1 cellular context compared by ENCODE assay signal in the genomic region with DNA sequence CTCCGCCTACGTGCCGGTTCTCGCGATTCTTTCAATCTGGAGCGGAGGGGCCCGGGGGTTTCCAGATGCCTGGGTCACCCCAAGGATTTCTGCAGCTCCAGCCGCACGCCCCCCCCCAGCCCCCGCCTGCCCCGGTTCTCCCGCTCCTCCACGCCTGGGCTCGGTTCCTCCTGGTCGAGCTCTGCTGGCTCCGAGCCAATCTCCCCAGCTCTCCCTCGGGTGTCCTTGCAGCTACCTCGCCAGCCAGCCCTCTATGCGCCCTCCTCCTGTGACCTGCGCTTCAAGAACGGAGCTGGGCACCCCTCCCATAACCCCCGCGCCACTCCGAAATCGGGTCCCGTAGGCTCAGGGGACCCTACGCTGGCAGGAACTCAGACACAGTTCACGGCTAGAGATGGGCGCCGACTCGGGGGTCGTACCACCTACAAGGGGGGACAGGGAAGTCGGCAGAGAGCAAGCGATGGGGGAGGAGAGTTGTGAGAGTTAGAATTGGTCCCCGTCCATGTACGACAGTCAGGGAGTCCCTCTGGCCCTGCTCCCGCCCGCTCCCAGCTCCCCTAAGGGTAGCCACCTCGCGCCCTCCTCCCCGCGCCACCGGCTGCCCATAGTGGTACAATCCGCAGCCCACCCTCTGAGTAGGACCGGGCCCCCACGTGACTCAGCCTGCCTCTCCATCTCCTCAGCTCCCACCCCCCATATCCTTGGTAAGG.
TF ChIP-seq lines count a peak whose summit lies in the region.

No MANE protein-coding gene starts in this region.

TF ChIP-seq in GM12878, 131 proteins besides CTCF, POLR2A, EP300 and RAD21 (continued from another document and continues in another):
- TF ChIP-seq, protein P1, sequence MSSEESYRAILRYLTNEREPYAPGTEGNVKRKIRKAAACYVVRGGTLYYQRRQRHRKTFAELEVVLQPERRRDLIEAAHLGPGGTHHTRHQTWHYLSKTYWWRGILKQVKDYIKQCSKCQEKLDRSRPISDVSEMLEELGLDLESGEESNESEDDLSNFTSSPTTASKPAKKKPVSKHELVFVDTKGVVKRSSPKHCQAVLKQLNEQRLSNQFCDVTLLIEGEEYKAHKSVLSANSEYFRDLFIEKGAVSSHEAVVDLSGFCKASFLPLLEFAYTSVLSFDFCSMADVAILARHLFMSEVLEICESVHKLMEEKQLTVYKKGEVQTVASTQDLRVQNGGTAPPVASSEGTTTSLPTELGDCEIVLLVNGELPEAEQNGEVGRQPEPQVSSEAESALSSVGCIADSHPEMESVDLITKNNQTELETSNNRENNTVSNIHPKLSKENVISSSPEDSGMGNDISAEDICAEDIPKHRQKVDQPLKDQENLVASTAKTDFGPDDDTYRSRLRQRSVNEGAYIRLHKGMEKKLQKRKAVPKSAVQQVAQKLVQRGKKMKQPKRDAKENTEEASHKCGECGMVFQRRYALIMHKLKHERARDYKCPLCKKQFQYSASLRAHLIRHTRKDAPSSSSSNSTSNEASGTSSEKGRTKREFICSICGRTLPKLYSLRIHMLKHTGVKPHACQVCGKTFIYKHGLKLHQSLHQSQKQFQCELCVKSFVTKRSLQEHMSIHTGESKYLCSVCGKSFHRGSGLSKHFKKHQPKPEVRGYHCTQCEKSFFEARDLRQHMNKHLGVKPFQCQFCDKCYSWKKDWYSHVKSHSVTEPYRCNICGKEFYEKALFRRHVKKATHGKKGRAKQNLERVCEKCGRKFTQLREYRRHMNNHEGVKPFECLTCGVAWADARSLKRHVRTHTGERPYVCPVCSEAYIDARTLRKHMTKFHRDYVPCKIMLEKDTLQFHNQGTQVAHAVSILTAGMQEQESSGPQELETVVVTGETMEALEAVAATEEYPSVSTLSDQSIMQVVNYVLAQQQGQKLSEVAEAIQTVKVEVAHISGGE (CRISPR knock-in tag; IDR thresholded peaks at IDR 0.05) = no peak
- TF ChIP-seq GATAD2B (conservative IDR thresholded peaks at IDR 0.05; ENCODE audit: low read depth) (no peak), ZSCAN29 (IDR thresholded peaks at IDR 0.05) (no peak), IKZF2 (IDR thresholded peaks at IDR 0.05) (peak in 1 of 2 experiments; percentile 36; a peak in 2 of 4 replicates), SMARCA5 (IDR thresholded peaks at IDR 0.05) (0 out of 2 replicates have a peak, but pooled peaks have one; percentile 53), FOXK2 (IDR thresholded peaks at IDR 0.05) (peak; percentile 94), ZNF217 (IDR thresholded peaks at IDR 0.05) (no peak), NR2C1 (IDR thresholded peaks at IDR 0.05) (no peak), TBL1XR1 (IDR thresholded peaks at IDR 0.05; ENCODE audit: low read depth, low read length) (no peak), BMI1 (IDR thresholded peaks at IDR 0.05; ENCODE audit: borderline replicate concordance) (no peak), PAX8 (IDR thresholded peaks at IDR 0.05) (no peak), MXI1 (IDR thresholded peaks at IDR 0.05; ENCODE audit: low read depth, low read length) (peak; percentile 48; the same call in 1 of the 2 replicates), NBN (IDR thresholded peaks at IDR 0.05) (no peak), IKZF1 (conservative IDR thresholded peaks at IDR 0.05) (peak; percentile 15; the same call in 1 of the 2 replicates), MTA2 (IDR thresholded peaks at IDR 0.05; ENCODE audit: low read depth) (no peak), SMC3 (IDR thresholded peaks at IDR 0.05; ENCODE audit: borderline replicate concordance, low read length) (no peak), BRCA1 (IDR thresholded peaks at IDR 0.05; ENCODE audit: low read depth, low read length) (no peak; the same call in 1 of the 2 replicates), CEBPB (IDR thresholded peaks at IDR 0.05; ENCODE audit: borderline replicate concordance in 1 of 2, low read depth in 2 of 2, low read length in 2 of 2) (no peak), PAX5 (IDR thresholded peaks at IDR 0.05; ENCODE audit: borderline replicate concordance, low read depth, low read length) (no peak), ZNF384 (IDR thresholded peaks at IDR 0.05; ENCODE audit: borderline replicate concordance, low read depth, low read length) (no peak), JUND (IDR thresholded peaks at IDR 0.05; ENCODE audit: low read depth, low read length) (peak; percentile 54; the same call in 1 of the 2 replicates), WRNIP1 (IDR thresholded peaks at IDR 0.05; ENCODE audit: borderline replicate concordance, low read depth, low read length) (no peak), POU2F2 (IDR thresholded peaks at IDR 0.05; ENCODE audit: borderline replicate concordance, low read depth, low read length) (no peak), YY1 (IDR thresholded peaks at IDR 0.05; ENCODE audit: low read depth, low read length) (no peak), ZZZ3 (IDR thresholded peaks at IDR 0.05; ENCODE audit: control insufficient read depth, insufficient read length, low read depth) (no peak), LARP7 (IDR thresholded peaks at IDR 0.05) (no peak)
- TF ChIP-seq, protein P2, sequence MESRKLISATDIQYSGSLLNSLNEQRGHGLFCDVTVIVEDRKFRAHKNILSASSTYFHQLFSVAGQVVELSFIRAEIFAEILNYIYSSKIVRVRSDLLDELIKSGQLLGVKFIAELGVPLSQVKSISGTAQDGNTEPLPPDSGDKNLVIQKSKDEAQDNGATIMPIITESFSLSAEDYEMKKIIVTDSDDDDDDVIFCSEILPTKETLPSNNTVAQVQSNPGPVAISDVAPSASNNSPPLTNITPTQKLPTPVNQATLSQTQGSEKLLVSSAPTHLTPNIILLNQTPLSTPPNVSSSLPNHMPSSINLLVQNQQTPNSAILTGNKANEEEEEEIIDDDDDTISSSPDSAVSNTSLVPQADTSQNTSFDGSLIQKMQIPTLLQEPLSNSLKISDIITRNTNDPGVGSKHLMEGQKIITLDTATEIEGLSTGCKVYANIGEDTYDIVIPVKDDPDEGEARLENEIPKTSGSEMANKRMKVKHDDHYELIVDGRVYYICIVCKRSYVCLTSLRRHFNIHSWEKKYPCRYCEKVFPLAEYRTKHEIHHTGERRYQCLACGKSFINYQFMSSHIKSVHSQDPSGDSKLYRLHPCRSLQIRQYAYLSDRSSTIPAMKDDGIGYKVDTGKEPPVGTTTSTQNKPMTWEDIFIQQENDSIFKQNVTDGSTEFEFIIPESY (IDR thresholded peaks at IDR 0.05) = no peak
- TF ChIP-seq, protein P3, sequence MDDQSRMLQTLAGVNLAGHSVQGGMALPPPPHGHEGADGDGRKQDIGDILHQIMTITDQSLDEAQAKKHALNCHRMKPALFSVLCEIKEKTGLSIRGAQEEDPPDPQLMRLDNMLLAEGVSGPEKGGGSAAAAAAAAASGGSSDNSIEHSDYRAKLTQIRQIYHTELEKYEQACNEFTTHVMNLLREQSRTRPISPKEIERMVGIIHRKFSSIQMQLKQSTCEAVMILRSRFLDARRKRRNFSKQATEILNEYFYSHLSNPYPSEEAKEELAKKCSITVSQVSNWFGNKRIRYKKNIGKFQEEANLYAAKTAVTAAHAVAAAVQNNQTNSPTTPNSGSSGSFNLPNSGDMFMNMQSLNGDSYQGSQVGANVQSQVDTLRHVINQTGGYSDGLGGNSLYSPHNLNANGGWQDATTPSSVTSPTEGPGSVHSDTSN (IDR thresholded peaks at IDR 0.05; ENCODE audit: insufficient replicate concordance, low read depth, low read length) = no peak
- TF ChIP-seq, protein P4, sequence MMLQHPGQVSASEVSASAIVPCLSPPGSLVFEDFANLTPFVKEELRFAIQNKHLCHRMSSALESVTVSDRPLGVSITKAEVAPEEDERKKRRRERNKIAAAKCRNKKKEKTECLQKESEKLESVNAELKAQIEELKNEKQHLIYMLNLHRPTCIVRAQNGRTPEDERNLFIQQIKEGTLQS (IDR thresholded peaks at IDR 0.05; ENCODE audit: borderline replicate concordance, extremely low read depth, low read depth, low read length) = no peak
- TF ChIP-seq, protein P5, sequence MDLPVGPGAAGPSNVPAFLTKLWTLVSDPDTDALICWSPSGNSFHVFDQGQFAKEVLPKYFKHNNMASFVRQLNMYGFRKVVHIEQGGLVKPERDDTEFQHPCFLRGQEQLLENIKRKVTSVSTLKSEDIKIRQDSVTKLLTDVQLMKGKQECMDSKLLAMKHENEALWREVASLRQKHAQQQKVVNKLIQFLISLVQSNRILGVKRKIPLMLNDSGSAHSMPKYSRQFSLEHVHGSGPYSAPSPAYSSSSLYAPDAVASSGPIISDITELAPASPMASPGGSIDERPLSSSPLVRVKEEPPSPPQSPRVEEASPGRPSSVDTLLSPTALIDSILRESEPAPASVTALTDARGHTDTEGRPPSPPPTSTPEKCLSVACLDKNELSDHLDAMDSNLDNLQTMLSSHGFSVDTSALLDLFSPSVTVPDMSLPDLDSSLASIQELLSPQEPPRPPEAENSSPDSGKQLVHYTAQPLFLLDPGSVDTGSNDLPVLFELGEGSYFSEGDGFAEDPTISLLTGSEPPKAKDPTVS (IDR thresholded peaks at IDR 0.05; ENCODE audit: low read depth, low read length) = no peak
- TF ChIP-seq, protein P6, sequence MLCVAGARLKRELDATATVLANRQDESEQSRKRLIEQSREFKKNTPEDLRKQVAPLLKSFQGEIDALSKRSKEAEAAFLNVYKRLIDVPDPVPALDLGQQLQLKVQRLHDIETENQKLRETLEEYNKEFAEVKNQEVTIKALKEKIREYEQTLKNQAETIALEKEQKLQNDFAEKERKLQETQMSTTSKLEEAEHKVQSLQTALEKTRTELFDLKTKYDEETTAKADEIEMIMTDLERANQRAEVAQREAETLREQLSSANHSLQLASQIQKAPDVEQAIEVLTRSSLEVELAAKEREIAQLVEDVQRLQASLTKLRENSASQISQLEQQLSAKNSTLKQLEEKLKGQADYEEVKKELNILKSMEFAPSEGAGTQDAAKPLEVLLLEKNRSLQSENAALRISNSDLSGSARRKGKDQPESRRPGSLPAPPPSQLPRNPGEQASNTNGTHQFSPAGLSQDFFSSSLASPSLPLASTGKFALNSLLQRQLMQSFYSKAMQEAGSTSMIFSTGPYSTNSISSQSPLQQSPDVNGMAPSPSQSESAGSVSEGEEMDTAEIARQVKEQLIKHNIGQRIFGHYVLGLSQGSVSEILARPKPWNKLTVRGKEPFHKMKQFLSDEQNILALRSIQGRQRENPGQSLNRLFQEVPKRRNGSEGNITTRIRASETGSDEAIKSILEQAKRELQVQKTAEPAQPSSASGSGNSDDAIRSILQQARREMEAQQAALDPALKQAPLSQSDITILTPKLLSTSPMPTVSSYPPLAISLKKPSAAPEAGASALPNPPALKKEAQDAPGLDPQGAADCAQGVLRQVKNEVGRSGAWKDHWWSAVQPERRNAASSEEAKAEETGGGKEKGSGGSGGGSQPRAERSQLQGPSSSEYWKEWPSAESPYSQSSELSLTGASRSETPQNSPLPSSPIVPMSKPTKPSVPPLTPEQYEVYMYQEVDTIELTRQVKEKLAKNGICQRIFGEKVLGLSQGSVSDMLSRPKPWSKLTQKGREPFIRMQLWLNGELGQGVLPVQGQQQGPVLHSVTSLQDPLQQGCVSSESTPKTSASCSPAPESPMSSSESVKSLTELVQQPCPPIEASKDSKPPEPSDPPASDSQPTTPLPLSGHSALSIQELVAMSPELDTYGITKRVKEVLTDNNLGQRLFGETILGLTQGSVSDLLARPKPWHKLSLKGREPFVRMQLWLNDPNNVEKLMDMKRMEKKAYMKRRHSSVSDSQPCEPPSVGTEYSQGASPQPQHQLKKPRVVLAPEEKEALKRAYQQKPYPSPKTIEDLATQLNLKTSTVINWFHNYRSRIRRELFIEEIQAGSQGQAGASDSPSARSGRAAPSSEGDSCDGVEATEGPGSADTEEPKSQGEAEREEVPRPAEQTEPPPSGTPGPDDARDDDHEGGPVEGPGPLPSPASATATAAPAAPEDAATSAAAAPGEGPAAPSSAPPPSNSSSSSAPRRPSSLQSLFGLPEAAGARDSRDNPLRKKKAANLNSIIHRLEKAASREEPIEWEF (IDR thresholded peaks at IDR 0.05; ENCODE audit: insufficient replicate concordance, low read depth, low read length) = no peak
- TF ChIP-seq, protein P7, sequence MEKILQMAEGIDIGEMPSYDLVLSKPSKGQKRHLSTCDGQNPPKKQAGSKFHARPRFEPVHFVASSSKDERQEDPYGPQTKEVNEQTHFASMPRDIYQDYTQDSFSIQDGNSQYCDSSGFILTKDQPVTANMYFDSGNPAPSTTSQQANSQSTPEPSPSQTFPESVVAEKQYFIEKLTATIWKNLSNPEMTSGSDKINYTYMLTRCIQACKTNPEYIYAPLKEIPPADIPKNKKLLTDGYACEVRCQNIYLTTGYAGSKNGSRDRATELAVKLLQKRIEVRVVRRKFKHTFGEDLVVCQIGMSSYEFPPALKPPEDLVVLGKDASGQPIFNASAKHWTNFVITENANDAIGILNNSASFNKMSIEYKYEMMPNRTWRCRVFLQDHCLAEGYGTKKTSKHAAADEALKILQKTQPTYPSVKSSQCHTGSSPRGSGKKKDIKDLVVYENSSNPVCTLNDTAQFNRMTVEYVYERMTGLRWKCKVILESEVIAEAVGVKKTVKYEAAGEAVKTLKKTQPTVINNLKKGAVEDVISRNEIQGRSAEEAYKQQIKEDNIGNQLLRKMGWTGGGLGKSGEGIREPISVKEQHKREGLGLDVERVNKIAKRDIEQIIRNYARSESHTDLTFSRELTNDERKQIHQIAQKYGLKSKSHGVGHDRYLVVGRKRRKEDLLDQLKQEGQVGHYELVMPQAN (conservative IDR thresholded peaks at IDR 0.05) = no peak; the same call in 1 of the 2 replicates
- TF ChIP-seq, protein P8, sequence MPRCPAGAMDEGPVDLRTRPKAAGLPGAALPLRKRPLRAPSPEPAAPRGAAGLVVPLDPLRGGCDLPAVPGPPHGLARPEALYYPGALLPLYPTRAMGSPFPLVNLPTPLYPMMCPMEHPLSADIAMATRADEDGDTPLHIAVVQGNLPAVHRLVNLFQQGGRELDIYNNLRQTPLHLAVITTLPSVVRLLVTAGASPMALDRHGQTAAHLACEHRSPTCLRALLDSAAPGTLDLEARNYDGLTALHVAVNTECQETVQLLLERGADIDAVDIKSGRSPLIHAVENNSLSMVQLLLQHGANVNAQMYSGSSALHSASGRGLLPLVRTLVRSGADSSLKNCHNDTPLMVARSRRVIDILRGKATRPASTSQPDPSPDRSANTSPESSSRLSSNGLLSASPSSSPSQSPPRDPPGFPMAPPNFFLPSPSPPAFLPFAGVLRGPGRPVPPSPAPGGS (IDR thresholded peaks at IDR 0.05; ENCODE audit: borderline replicate concordance, insufficient read depth, low read depth, low read length, poor library complexity, severe bottlenecking) = no peak
